In the genomic region with DNA sequence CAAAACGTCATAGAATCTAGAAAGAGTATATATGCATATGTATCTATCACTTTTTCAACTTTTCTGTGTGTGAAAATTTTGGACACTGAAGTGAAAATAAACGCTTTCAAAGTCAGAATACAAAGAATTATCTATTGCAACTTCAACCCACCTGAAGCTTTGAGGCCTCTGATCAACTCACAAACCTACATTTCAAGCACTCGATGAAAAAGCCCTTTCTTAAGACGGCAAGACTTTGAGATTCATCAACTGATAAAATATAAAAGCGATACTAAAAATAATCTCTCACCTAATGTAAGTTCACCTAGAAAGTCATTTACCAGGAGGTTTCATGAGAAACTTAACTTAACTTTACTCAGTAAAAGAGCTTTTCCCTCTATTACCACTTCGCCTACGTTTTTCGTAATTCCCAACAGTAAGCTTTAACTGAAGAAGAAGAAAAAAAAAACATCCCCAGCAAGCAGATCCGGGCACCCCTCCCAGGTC, we compare ENCODE assay signal across 1 cellular context.
TF ChIP-seq lines count a peak whose summit lies in the region.

No MANE protein-coding gene starts in this region.

TF ChIP-seq in GM12878, 131 proteins besides CTCF, POLR2A, EP300 and RAD21 (continued from another document):
- TF ChIP-seq, protein P1, sequence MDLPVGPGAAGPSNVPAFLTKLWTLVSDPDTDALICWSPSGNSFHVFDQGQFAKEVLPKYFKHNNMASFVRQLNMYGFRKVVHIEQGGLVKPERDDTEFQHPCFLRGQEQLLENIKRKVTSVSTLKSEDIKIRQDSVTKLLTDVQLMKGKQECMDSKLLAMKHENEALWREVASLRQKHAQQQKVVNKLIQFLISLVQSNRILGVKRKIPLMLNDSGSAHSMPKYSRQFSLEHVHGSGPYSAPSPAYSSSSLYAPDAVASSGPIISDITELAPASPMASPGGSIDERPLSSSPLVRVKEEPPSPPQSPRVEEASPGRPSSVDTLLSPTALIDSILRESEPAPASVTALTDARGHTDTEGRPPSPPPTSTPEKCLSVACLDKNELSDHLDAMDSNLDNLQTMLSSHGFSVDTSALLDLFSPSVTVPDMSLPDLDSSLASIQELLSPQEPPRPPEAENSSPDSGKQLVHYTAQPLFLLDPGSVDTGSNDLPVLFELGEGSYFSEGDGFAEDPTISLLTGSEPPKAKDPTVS (IDR thresholded peaks at IDR 0.05; ENCODE audit: low read depth, low read length), result no peak
- TF ChIP-seq DPF2 (IDR thresholded peaks at IDR 0.05) (no peak), ASH2L (IDR thresholded peaks at IDR 0.05; ENCODE audit: borderline replicate concordance, low read depth) (no peak), NBN (IDR thresholded peaks at IDR 0.05) (no peak), POLR2AphosphoS5 (IDR thresholded peaks at IDR 0.05; ENCODE audit: low read length) (no peak)
